ENCODE assay signal across 8 cellular contexts in the genomic region with DNA sequence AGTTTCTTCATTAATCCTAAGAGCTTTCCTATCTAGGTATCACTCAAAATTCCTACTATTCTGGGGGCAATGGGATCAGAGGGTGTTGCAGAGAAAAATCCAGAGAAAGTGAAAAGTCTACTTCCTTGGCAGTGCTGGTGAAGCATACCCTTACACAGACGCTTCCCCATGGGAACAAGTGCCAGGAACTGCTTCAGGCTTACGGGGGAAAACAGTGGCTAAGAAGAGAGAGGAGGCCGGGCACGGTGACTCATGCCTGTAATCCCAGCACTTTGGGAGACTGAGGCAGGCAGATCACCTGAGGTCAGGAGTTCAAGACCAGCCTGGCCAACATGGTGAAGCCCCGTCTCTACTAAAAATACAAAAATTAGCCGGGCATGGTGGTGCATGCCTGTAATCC. TPM values are rescaled to one million over a fixed set of nuclear protein-coding genes. Genes with fewer than 3 reads are reported as not detected.
DNase-seq lines count a peak whose midpoint lies in the region; ATAC-seq, FAIRE-seq and TF ChIP-seq lines count a peak whose summit lies in the region.
"Not testable (repeated sequence)": the region's sequence is repeated elsewhere in the genome, so short reads cannot be mapped to it uniquely, and the experiment has no call there.

No MANE protein-coding gene starts in this region.

- POLR2A ChIA-PET in CD4-positive, alpha-beta memory T cell (lab: Charles Lee; ENCODE audit: partially characterized antibody) = interaction anchor here (2.2 to 4.9 kb wide), 6 partner anchors 11 to 58 kb away, joined by 6 to 186 read pairs (median 29); no protein-coding TSS in a partner anchor
- POLR2A ChIA-PET in PC-3 (lab: Charles Lee; ENCODE audit: unreplicated experiment) = not testable (repeated sequence)
- POLR2A ChIA-PET in K562 (lab: Yijun Ruan, JAX) = interaction anchor here (0.6 to 3.0 kb wide), 5 partner anchors 11 to 295 kb away, joined by 3 to 15 read pairs (median 6); no protein-coding TSS in a partner anchor

- H3F3A ChIP-seq in PC-3 (ENCODE audit: low read length, unreplicated experiment) = not testable (repeated sequence)

- not testable (repeated sequence) for TF ChIP-seq RAD21 in K562 (CRISPR knock-in tag; conservative IDR thresholded peaks at IDR 0.05 in 1 of 2, IDR thresholded peaks at IDR 0.05 in 1 of 2)

- not testable (repeated sequence) for BruUV-seq in PC-3 (replicated peaks; lab: Mats Ljungman, UMichigan); K562 (replicated peaks; lab: Mats Ljungman, UMichigan)

- not testable (repeated sequence) for TF ChIP-seq EP300 in K562 (IDR thresholded peaks at IDR 0.05; ENCODE audit: low read length); tibial nerve (IDR thresholded peaks at IDR 0.05)

- H3K9me3 Mint-ChIP-seq in CD4-positive, alpha-beta memory T cell; activated T-cell treated with anti-CD3 and anti-CD28 coated beads, Interleukin-2, amount 50 U/mL, for 24 hours; progenitor cell of endocrine pancreas (ENCODE audit: low read depth): not testable (repeated sequence)

- peaks cover 95% of the 10 kb centered on the region for H3K79me2 ChIP-seq in PC-3 (ENCODE audit: low read length)
- peaks cover 86% of the 10 kb centered on the region for H3K79me2 ChIP-seq in K562 (ENCODE audit: control insufficient read depth, insufficient read depth, low read length)

- not testable (repeated sequence) for ATAC-seq in PC-3; K562; lung (ENCODE audit: insufficient read depth, low FRiP score)

- not testable (repeated sequence) for H2AFZ ChIP-seq in PC-3 (ENCODE audit: low read length); K562 (ENCODE audit: low read depth, low read length)

- intact Hi-C loops in CD4-positive, alpha-beta memory T cell (cut with micrococcal nuclease) = loop anchor here (5.0 kb wide), 4 partner anchors 35 to 755 kb away; partner anchors contain the start of genes TMEM254 and ZCCHC24
- intact Hi-C loops in PC-3 (cut with micrococcal nuclease) = not testable (repeated sequence)
- intact Hi-C loops in K562 (cut with micrococcal nuclease) = loop anchor here (2.0 kb wide), 1 partner anchor 40 kb away; no protein-coding TSS in a partner anchor

- TF ChIP-seq CTCF in PC-3 (conservative IDR thresholded peaks at IDR 0.05; ENCODE audit: low read depth, low read length); K562 (IDR thresholded peaks at IDR 0.05 in 2 of 3, conservative IDR thresholded peaks at IDR 0.05 in 1 of 3; ENCODE audit: insufficient read depth in 2 of 3, low read depth in 1 of 3, low read length in 3 of 3); lung (IDR thresholded peaks at IDR 0.05; ENCODE audit: control extremely low read depth, extremely low read depth); progenitor cell of endocrine pancreas (IDR thresholded peaks at IDR 0.05; ENCODE audit: unreplicated experiment); tibial nerve (IDR thresholded peaks at IDR 0.05): not testable (repeated sequence)

- not testable (repeated sequence) for DNase-seq in CD4-positive, alpha-beta memory T cell; PC-3; activated T-cell treated with anti-CD3 and anti-CD28 coated beads, Interleukin-2, amount 50 U/mL, for 24 hours; K562 (ENCODE audit: extremely low read depth in 1 of 4, low spot score in 3 of 4); lung (ENCODE audit: low spot score); progenitor cell of endocrine pancreas (ENCODE audit: low spot score, unreplicated experiment); tibial nerve (ENCODE audit: low spot score in 2 of 2)

- CTCF ChIA-PET in CD4-positive, alpha-beta memory T cell (lab: Charles Lee; ENCODE audit: partially characterized antibody) = interaction anchor here (1.0 to 4.2 kb wide), 5 partner anchors 10 to 58 kb away, joined by 3 to 92 read pairs (median 27); no protein-coding TSS in a partner anchor
- CTCF ChIA-PET in PC-3 (lab: Charles Lee) = interaction anchor here (0.6 to 1.9 kb wide), 3 partner anchors 26 to 58 kb away, joined by 3 to 18 read pairs (median 5); no protein-coding TSS in a partner anchor
- CTCF ChIA-PET in K562 (lab: Yijun Ruan, JAX; ENCODE audit: low intra/inter-chr PET ratio) = not testable (repeated sequence)

- 40% methylated on average over 5 of the region's 6 CpGs for WGBS in K562 (ENCODE audit: insufficient coverage, low coverage, missing lambda C conversion rate)
- 35 to 39% methylated on average over 6 of the region's 6 CpGs for WGBS in esophagus, 2 donors
- 52 to 79% methylated on average over 6 of the region's 6 CpGs for WGBS in lung, 2 donors
- WGBS in tibial nerve, 2 donors = 71 to 79% methylated on average over 6 of the region's 6 CpGs

- H3K4me1 ChIP-seq in CD4-positive, alpha-beta memory T cell (ENCODE audit: insufficient read depth, low read length) = peaks cover 78% of the 10 kb centered on the region
- H3K4me1 ChIP-seq in PC-3 (ENCODE audit: insufficient read depth, low read length) = peaks cover 73% of the 10 kb centered on the region
- peaks cover 55 to 71% of the 10 kb centered on the region in 2 experiments for H3K4me1 ChIP-seq in K562 (replicated peaks in 1 of 2; ENCODE audit: control insufficient read depth in 2 of 2, insufficient read depth in 2 of 2, low read length in 2 of 2)
- H3K4me1 ChIP-seq in esophagus (ENCODE audit: control insufficient read depth in 2 of 2, insufficient read depth in 2 of 2, low read length in 1 of 2) = peaks cover 7 to 20% of the 10 kb centered on the region in 2 donors
- H3K4me1 ChIP-seq in lung (ENCODE audit: control insufficient read depth in 2 of 2, insufficient read depth in 2 of 2, low read length in 2 of 2) = peaks cover 29 to 30% of the 10 kb centered on the region in 2 donors
- peaks cover 0 to 89% (median 57%) of the 10 kb centered on the region in 4 donors for H3K4me1 ChIP-seq in tibial nerve

- not testable (repeated sequence) for H3K9ac ChIP-seq in PC-3 (ENCODE audit: low read length)
- H3K9ac ChIP-seq in K562 (ENCODE audit: insufficient read depth in 1 of 2, low read depth in 2 of 2, low read length in 2 of 2) = peak overlapping the region; percentile 31 to 37; a peak in 2 of 4 replicates

- H3K36me3 ChIP-seq in CD4-positive, alpha-beta memory T cell (ENCODE audit: insufficient read depth, low read length) = peaks cover 11% of the 10 kb centered on the region
- H3K36me3 ChIP-seq in PC-3 (ENCODE audit: low read depth, low read length) = peaks cover 25% of the 10 kb centered on the region; the same call in 1 of the 2 replicates
- H3K36me3 ChIP-seq in K562 (ENCODE audit: control insufficient read depth, insufficient read depth, low read length) = peaks cover 18% of the 10 kb centered on the region
- not testable (repeated sequence) for H3K36me3 ChIP-seq in esophagus (ENCODE audit: control insufficient read depth in 2 of 2, insufficient read depth in 2 of 2, low read length in 1 of 2); lung (ENCODE audit: control insufficient read depth in 2 of 2, insufficient read depth in 2 of 2, low read length in 2 of 2); tibial nerve

- H3K27ac Mint-ChIP-seq in CD4-positive, alpha-beta memory T cell = peak overlapping the region; percentile 65 to 97 (median 80)
- H3K27ac Mint-ChIP-seq in activated T-cell treated with anti-CD3 and anti-CD28 coated beads, Interleukin-2, amount 50 U/mL, for 24 hours = peak overlapping the region; percentile 93
- H3K27ac Mint-ChIP-seq in progenitor cell of endocrine pancreas = peak overlapping the region; percentile 23

- H3K27me3 ChIP-seq in CD4-positive, alpha-beta memory T cell (ENCODE audit: insufficient read depth, low read length); PC-3 (ENCODE audit: low read length); K562 (ENCODE audit: control insufficient read depth in 2 of 2, insufficient read depth in 2 of 2, low read length in 2 of 2); esophagus (ENCODE audit: control insufficient read depth in 1 of 2, insufficient read depth in 2 of 2, low read length in 2 of 2); lung (ENCODE audit: control insufficient read depth, insufficient read depth); tibial nerve: not testable (repeated sequence)

- FAIRE-seq in K562 (lab: Jason Lieb, UNC) = not testable (repeated sequence)

- not testable (repeated sequence) for H3K27me3 Mint-ChIP-seq in CD4-positive, alpha-beta memory T cell; activated T-cell treated with anti-CD3 and anti-CD28 coated beads, Interleukin-2, amount 50 U/mL, for 24 hours; progenitor cell of endocrine pancreas

- H3K36me3 Mint-ChIP-seq in CD4-positive, alpha-beta memory T cell = peaks cover 13 to 38% of the 10 kb centered on the region in 2 donors
- peaks cover 53% of the 10 kb centered on the region for H3K36me3 Mint-ChIP-seq in activated T-cell treated with anti-CD3 and anti-CD28 coated beads, Interleukin-2, amount 50 U/mL, for 24 hours (ENCODE audit: low read depth)
- not testable (repeated sequence) for H3K36me3 Mint-ChIP-seq in progenitor cell of endocrine pancreas (ENCODE audit: insufficient read depth)

- not testable (repeated sequence) for H3K9me2 ChIP-seq in PC-3 (replicated peaks; ENCODE audit: low read length)

- TF ChIP-seq POLR2A in K562 (conservative IDR thresholded peaks at IDR 0.05); tibial nerve (IDR thresholded peaks at IDR 0.05): not testable (repeated sequence)

- peaks cover 67% of the 10 kb centered on the region for H4K20me1 ChIP-seq in PC-3 (ENCODE audit: low read length)
- H4K20me1 ChIP-seq in K562 (replicated peaks; ENCODE audit: control insufficient read depth, insufficient read depth, low read length) = peaks cover 37% of the 10 kb centered on the region

- peak overlapping the region; percentile 82 for H3K27ac ChIP-seq in CD4-positive, alpha-beta memory T cell (ENCODE audit: low read depth, low read length)
- H3K27ac ChIP-seq in PC-3 (ENCODE audit: low read length) = not testable (repeated sequence)
- H3K27ac ChIP-seq in K562 (ENCODE audit: extremely low read depth, low read depth, low read length) (peak overlapping the region; percentile 59), esophagus (ENCODE audit: low read depth in 2 of 2, low read length in 1 of 2) (peak overlapping the region; percentile 4 to 99), lung (ENCODE audit: low read depth in 1 of 2, low read length in 1 of 2) (peak overlapping the region; percentile 79 to 99), tibial nerve (peak overlapping the region in 3 of 4 donors; percentile 92 to 99 (median 98))

- peaks cover 50 to 81% (median 64%) of the 10 kb centered on the region in 4 donors for H3K4me1 Mint-ChIP-seq in CD4-positive, alpha-beta memory T cell
- H3K4me1 Mint-ChIP-seq in activated T-cell treated with anti-CD3 and anti-CD28 coated beads, Interleukin-2, amount 50 U/mL, for 24 hours (ENCODE audit: low read depth) = peaks cover 74% of the 10 kb centered on the region
- H3K4me1 Mint-ChIP-seq in progenitor cell of endocrine pancreas (ENCODE audit: low read depth) = peaks cover 52% of the 10 kb centered on the region

- not testable (repeated sequence) for H3K9me1 ChIP-seq in K562 (ENCODE audit: control insufficient read depth, insufficient read depth, low read length)

- peak overlapping the region; percentile 12 to 63 for H3K4me3 ChIP-seq in CD4-positive, alpha-beta memory T cell (ENCODE audit: low read length in 2 of 2)
- peak overlapping the region; percentile 5; the same call in 1 of the 2 replicates for H3K4me3 ChIP-seq in PC-3 (ENCODE audit: low read length)
- peak overlapping the region; percentile 86; the same call in 1 of the 2 replicates for H3K4me3 ChIP-seq in K562
- peak overlapping the region in 1 of 2 donors; percentile 80 for H3K4me3 ChIP-seq in esophagus (ENCODE audit: low read depth in 1 of 2, low read length in 2 of 2)
- not testable (repeated sequence) for H3K4me3 ChIP-seq in lung, tibial nerve

- peak overlapping the region; percentile 77 for H3K4me2 ChIP-seq in PC-3 (ENCODE audit: low read length)
- H3K4me2 ChIP-seq in K562 (ENCODE audit: insufficient read depth, low read length) = peak overlapping the region; percentile 96

- not testable (repeated sequence) for H3K9me3 ChIP-seq in CD4-positive, alpha-beta memory T cell (ENCODE audit: control insufficient read depth in 1 of 2, low read length in 2 of 2); PC-3 (ENCODE audit: low read length); K562 (replicated peaks; ENCODE audit: control insufficient read depth, insufficient read depth, low read depth, low read length); esophagus (ENCODE audit: control insufficient read depth in 2 of 2, insufficient read depth in 1 of 2, low read depth in 1 of 2, low read length in 1 of 2); lung (ENCODE audit: control insufficient read depth in 2 of 2, insufficient read depth in 1 of 2, low read length in 1 of 2); tibial nerve

- peak overlapping the region; percentile 80 to 99 (median 90) for H3K4me3 Mint-ChIP-seq in CD4-positive, alpha-beta memory T cell
- peak overlapping the region; percentile 92 for H3K4me3 Mint-ChIP-seq in activated T-cell treated with anti-CD3 and anti-CD28 coated beads, Interleukin-2, amount 50 U/mL, for 24 hours
- H3K4me3 Mint-ChIP-seq in progenitor cell of endocrine pancreas (ENCODE audit: low read depth) = peak overlapping the region; percentile 9

- in situ Hi-C loops in K562 (cut with MboI) = not testable (repeated sequence)

RNA-seq across cellular contexts. Expression of gene ANXA11, which starts 2.8 kb away (rescaled TPM):
- total RNA-seq in CD4-positive, alpha-beta memory T cell = 100 to 1,000 TPM; 202 to 211 TPM
- 100 to 1,000 TPM; 173 to 342 TPM for polyA plus RNA-seq in CD4-positive, alpha-beta memory T cell
- total RNA-seq in PC-3 (2014; rRNA removed) = 434 and 520 TPM in 2 replicates
- 76.5 and 119 TPM in 2 replicates for total RNA-seq in K562 (2011; cell fraction: chromatin; rRNA removed; ENCODE audit: low replicate concordance)
- total RNA-seq in K562 (2011; cell fraction: nucleolus; rRNA removed) = 60.7 and 61.5 TPM in 2 replicates
- 69.1 and 105 TPM in 2 replicates for total RNA-seq in K562 (2011; cell fraction: nucleoplasm; rRNA removed)
- total RNA-seq in K562 (2014; rRNA removed) = 109 and 153 TPM in 2 replicates
- total RNA-seq in K562 (2014; rRNA removed; fragmentation: Illumina TruSeq; extraction: Trizol) = 107 and 116 TPM in 2 replicates
- total RNA-seq in K562 (2015; rRNA removed; fragmentation: Illumina TruSeq; extraction: Trizol) = 148 and 173 TPM in 2 replicates
- total RNA-seq in K562 (2021) = 182 and 201 TPM in 2 replicates
- 110 and 146 TPM in 2 replicates for polyA plus RNA-seq in K562 (2011; rRNA removed)
- 75.9 and 170 TPM in 2 replicates for polyA plus RNA-seq in K562 (2011; cell fraction: cytosol; rRNA removed)
- 61.3 and 66.0 TPM in 2 replicates for polyA plus RNA-seq in K562 (2011; cell fraction: nucleus; rRNA removed)
- polyA plus RNA-seq in K562 (2012) = 265 and 356 TPM in 2 replicates
- polyA plus RNA-seq in K562 (2014; fragmentation: Illumina TruSeq; extraction: Trizol) = 212 and 243 TPM in 2 replicates
- polyA plus RNA-seq in K562 (2014; fragmentation: Nextera tagmentation; extraction: Ambion mirVana) = 10 to 100 TPM; 43.6 to 70.0 TPM
- 95.7 and 97.6 TPM in 2 replicates for polyA plus RNA-seq in K562 (2014; rRNA removed)
- 62.3 and 65.3 TPM in 2 replicates for polyA minus RNA-seq in K562 (2011; rRNA and poly(A)+ RNA removed)
- polyA minus RNA-seq in K562 (2011; cell fraction: cytosol; rRNA and poly(A)+ RNA removed) = 86.2 and 98.5 TPM in 2 replicates
- polyA minus RNA-seq in K562 (2011; cell fraction: nucleus; rRNA and poly(A)+ RNA removed) = 25.7 and 32.5 TPM in 2 replicates
- 100 to 1,000 TPM; 155 to 287 TPM for polyA plus RNA-seq in esophagus
- 100 to 1,000 TPM in 1 of 2 donors, 10 to 100 TPM in 1; 97.7 to 282 TPM for total RNA-seq in lung
- polyA plus RNA-seq in lung = 100 to 1,000 TPM; 135 to 404 TPM
- 120 and 126 TPM in 2 replicates for total RNA-seq in progenitor cell of endocrine pancreas
- 100 to 1,000 TPM in 3 of 4 donors, 10 to 100 TPM in 1; 99.8 to 128 (median 113) TPM for total RNA-seq in tibial nerve

Comparison
In these comparisons a context has a peak if more than half of its experiments do, and no peak if none do; other contexts are left out.
1. H3K27ac Mint-ChIP-seq: peak in every context shown above with its lines; median percentile 93 in activated T-cell treated with anti-CD3 and anti-CD28 coated beads, Interleukin-2, amount 50 U/mL, for 24 hours; 80 in CD4-positive, alpha-beta memory T cell; 23 in progenitor cell of endocrine pancreas.
2. H3K4me3 Mint-ChIP-seq: peak in every context shown above with its lines; median percentile 92 in activated T-cell treated with anti-CD3 and anti-CD28 coated beads, Interleukin-2, amount 50 U/mL, for 24 hours; 90 in CD4-positive, alpha-beta memory T cell; 9 in progenitor cell of endocrine pancreas.